In genomic region chr2:31251018-31251417, GRCh38 we compare ENCODE assay signal across 17 cellular contexts. TPM values are rescaled to one million over a fixed set of nuclear protein-coding genes. Genes with fewer than 3 reads are reported as not detected.
A peak's percentile ranks its signal among the peaks of the same experiment; 100 is the strongest.
DNase-seq lines count a peak whose midpoint lies in the region; ATAC-seq and TF ChIP-seq lines count a peak whose summit lies in the region.
"Had no signal": no experiment of that assay in that cellular context is flagged by ENCODE, and none has a peak within 500 bp of the region (broad histone marks: within the 10 kb centered on the region; RNA-seq: fewer than 3 reads in every experiment).

No MANE protein-coding gene starts in this region.

- no CpG with 5 or more reads among the region's 3 CpGs for WGBS in mesendoderm (ENCODE audit: extremely low coverage, insufficient coverage, low lambda C conversion rate)

- H3K79me2 ChIP-seq in mesendoderm (ENCODE audit: control insufficient read depth, insufficient read depth, low read length): no peaks in the 10 kb centered on the region

- no peak overlapping the region for H3K4me2 ChIP-seq in mesendoderm (ENCODE audit: low read length)

- no peak overlapping the region for H2AK5ac ChIP-seq in mesendoderm (ENCODE audit: low read length)

- H2BK15ac ChIP-seq in mesendoderm (replicated peaks; ENCODE audit: low read depth): no peak overlapping the region

- H3K4ac ChIP-seq in mesendoderm (ENCODE audit: low read depth, low read length): no peak overlapping the region

- H3K9ac ChIP-seq in mesendoderm (ENCODE audit: low read length): no peak overlapping the region

- intact Hi-C loops in cardiac septum (cut with DNase I): no loop called here

- H3K27me3 ChIP-seq in mesendoderm (ENCODE audit: insufficient read depth, low read length, poor library complexity): no peaks in the 10 kb centered on the region

- no peaks in the 10 kb centered on the region for H3K4me1 ChIP-seq in mesendoderm (ENCODE audit: control insufficient read depth, low read depth, low read length)
- H3K4me1 ChIP-seq: SJCRH30 had no signal

- no peak overlapping the region for H4K8ac ChIP-seq in mesendoderm (ENCODE audit: low read depth, low read length)

- no peaks in the 10 kb centered on the region for H3K4me1 Mint-ChIP-seq in stimulated activated naive CD8-positive, alpha-beta T cell treated with anti-CD3 and anti-CD28 coated beads, Interleukin-15, amount 100 ng/mL, for 72 hours
- H3K4me1 Mint-ChIP-seq: CD14-positive monocyte had no signal

- H3K27me3 Mint-ChIP-seq in stimulated activated naive CD8-positive, alpha-beta T cell treated with anti-CD3 and anti-CD28 coated beads, Interleukin-15, amount 100 ng/mL, for 72 hours: no peaks in the 10 kb centered on the region

- H2BK5ac ChIP-seq in mesendoderm (ENCODE audit: low read length): no peak overlapping the region

- peak; percentile 10 for ATAC-seq in stimulated activated naive CD8-positive, alpha-beta T cell treated with anti-CD3 and anti-CD28 coated beads, Interleukin-15, amount 100 ng/mL, for 72 hours
- no peak for ATAC-seq in stimulated activated naive CD8-positive, alpha-beta T cell treated with anti-CD3 and anti-CD28 coated beads, Interleukin-15, Interleukin-2, amounts not matched to agents 100 U/mL and 50 U/mL, for 24 hours
- ATAC-seq: K562 had no signal

- H3K9me3 Mint-ChIP-seq in stimulated activated naive CD8-positive, alpha-beta T cell treated with anti-CD3 and anti-CD28 coated beads, Interleukin-15, amount 100 ng/mL, for 72 hours: no peaks in the 10 kb centered on the region
- H3K9me3 Mint-ChIP-seq: CD14-positive monocyte had no signal

- H3K56ac ChIP-seq in mesendoderm (ENCODE audit: low read length): no peak overlapping the region

- no peak overlapping the region for H2BK120ac ChIP-seq in mesendoderm (ENCODE audit: low read depth, low read length)

- H3K23ac ChIP-seq in mesendoderm (ENCODE audit: low read length): peak overlapping the region; percentile 45

- H3K4me3 Mint-ChIP-seq in stimulated activated naive CD8-positive, alpha-beta T cell treated with anti-CD3 and anti-CD28 coated beads, Interleukin-15, amount 100 ng/mL, for 72 hours: no peak overlapping the region
- H3K4me3 Mint-ChIP-seq: CD14-positive monocyte had no signal

- H3K27ac Mint-ChIP-seq in stimulated activated naive CD8-positive, alpha-beta T cell treated with anti-CD3 and anti-CD28 coated beads, Interleukin-15, amount 100 ng/mL, for 72 hours: peak overlapping the region in 1 of 2 donors; percentile 78

- peaks cover 5% of the 10 kb centered on the region for H3K36me3 ChIP-seq in mesendoderm (ENCODE audit: control insufficient read depth, insufficient read depth, low read length)
- H3K36me3 ChIP-seq: SJCRH30 had no signal

- H4K5ac ChIP-seq in mesendoderm (ENCODE audit: low read length): no peak overlapping the region

- no peaks in the 10 kb centered on the region for H3K79me1 ChIP-seq in mesendoderm (ENCODE audit: low read length)

- no peak for DNase-seq in stimulated activated naive CD8-positive, alpha-beta T cell treated with anti-CD3 and anti-CD28 coated beads, Interleukin-15, amount 100 ng/mL, for 72 hours
- DNase-seq in stimulated activated naive CD8-positive, alpha-beta T cell treated with anti-CD3 and anti-CD28 coated beads, Interleukin-15, Interleukin-2, amounts not matched to agents 100 U/mL and 50 U/mL, for 24 hours: no peak
- DNase-seq in cardiac septum (ENCODE audit: low spot score) (peak; percentile 39), mesendoderm (no peak), retina (no peak), HUDEP-2 (lab: John Stamatoyannopoulos, UW; ENCODE audit: unreplicated experiment in 76 of 76) (no peak), GM13977 (ENCODE audit: low spot score) (no peak)
- DNase-seq in activated CD8-positive, alpha-beta memory T cell treated with anti-CD3 and anti-CD28 coated beads for 24 hours: no peak
- DNase-seq: NCI-H1417 treated with DMSO at 0.1 percent for 48 hours; NCI-H1930; NCI-H526 treated with DMSO at 0.1 percent for 48 hours; NK-92 treated with Interleukin-12 subunit alpha and Interleukin-12 subunit beta, amount 100 ng/mL, for 24 hours; OCI-M1; RPMI8226; SJCRH30 had no signal

- in situ Hi-C loops in GM13977 (cut with MboI; ENCODE audit: low pct_unique_long_range_greater_than_20kb, low sequenced_read_pairs, unreplicated experiment): no loop called here

- H3K4me3 ChIP-seq in mesendoderm (ENCODE audit: low read length): no peak overlapping the region
- H3K4me3 ChIP-seq: K562, SJCRH30 had no signal

- no peak overlapping the region for H3K18ac ChIP-seq in mesendoderm (ENCODE audit: low read length)

- H3K27ac ChIP-seq in mesendoderm (ENCODE audit: low read depth, low read length): no peak overlapping the region
- H3K27ac ChIP-seq: SJCRH30 had no signal

- no peak for TF ChIP-seq CTCF in GM13977 (IDR thresholded peaks at IDR 0.05; ENCODE audit: extremely low read depth, insufficient read depth, missing control alignments)

RNA-seq across cellular contexts. Expression of gene EHD3, which starts 17.1 kb away (rescaled TPM):
- 26.6 TPM for total RNA-seq in cardiac septum
- polyA plus RNA-seq in mesendoderm (2013, experiment 1 of 2): 8.2 TPM
- polyA plus RNA-seq in mesendoderm (2013, experiment 2 of 2): 8.7 TPM
- total RNA-seq: SJCRH30 had no signal

RNA-seq across cellular contexts. Expression of gene CAPN14, which starts 33.7 kb away (rescaled TPM):
- total RNA-seq in cardiac septum: 0.16 TPM
- 0.10 TPM for polyA plus RNA-seq in mesendoderm (2013, experiment 1 of 2)
- polyA plus RNA-seq in mesendoderm (2013, experiment 2 of 2): 0.07 TPM
- total RNA-seq: K562, SJCRH30 had no signal
- polyA plus RNA-seq: CD14-positive monocyte, K562 had no signal
